In genomic region chr14:100313464-100314230, GRCh38 we compare ENCODE assay signal across 24 cellular contexts. TPM values are rescaled to one million over a fixed set of nuclear protein-coding genes. Genes with fewer than 3 reads are reported as not detected.
A peak's percentile ranks its signal among the peaks of the same experiment; 100 is the strongest.
DNase-seq lines count a peak whose midpoint lies in the region; ATAC-seq and TF ChIP-seq lines count a peak whose summit lies in the region.
"Had no signal": no experiment of that assay in that cellular context is flagged by ENCODE, and none has a peak within 500 bp of the region (broad histone marks: within the 10 kb centered on the region; RNA-seq: fewer than 3 reads in every experiment).

No MANE protein-coding gene starts in this region.

- intact Hi-C loops in mucosa of descending colon (cut with DNase I, micrococcal nuclease): no loop called here

- H3K27me3 Mint-ChIP-seq in endodermal cell (ENCODE audit: insufficient read depth): no peaks in the 10 kb centered on the region
- no peaks in the 10 kb centered on the region for H3K27me3 Mint-ChIP-seq in stimulated activated memory B cell treated with anti-CD40 and anti-IgM and Interleukin-4, amounts not matched to agents 10 μg/mL and 1 μg/mL and 100 μg/mL, for 72 hours
- H3K27me3 Mint-ChIP-seq: brain; progenitor cell of endocrine pancreas; stimulated activated naive CD8-positive, alpha-beta T cell treated with anti-CD3 and anti-CD28 coated beads, Interleukin-15, Interleukin-2, amounts not matched to agents 100 ng/mL and 50 ng/mL, for 24 hours had no signal

- peaks cover 10% of the 10 kb centered on the region for H3K4me1 ChIP-seq in endodermal cell (ENCODE audit: control insufficient read depth, insufficient read depth, low read length)
- peaks cover 13% of the 10 kb centered on the region for H3K4me1 ChIP-seq in mucosa of descending colon (ENCODE audit: low read depth)

- peak; percentile 36 for ATAC-seq in mucosa of descending colon
- ATAC-seq in stimulated activated memory B cell treated with anti-CD40 and anti-IgM and Interleukin-4, amounts not matched to agents 10 μg/mL and 1 μg/mL and 100 μg/mL, for 72 hours: no peak
- ATAC-seq: heart left ventricle, WTC11 had no signal

- peak overlapping the region; percentile 17 for H3K27ac Mint-ChIP-seq in endodermal cell
- peak overlapping the region; percentile 72 for H3K27ac Mint-ChIP-seq in stimulated activated memory B cell treated with anti-CD40 and anti-IgM and Interleukin-4, amounts not matched to agents 10 μg/mL and 1 μg/mL and 100 μg/mL, for 72 hours
- H3K27ac Mint-ChIP-seq: activated naive CD4-positive, alpha-beta T cell treated with anti-CD3 and anti-CD28 coated beads for 36 hours; stimulated activated naive CD8-positive, alpha-beta T cell treated with anti-CD3 and anti-CD28 coated beads, Interleukin-15, Interleukin-2, amounts not matched to agents 100 ng/mL and 50 ng/mL, for 24 hours; WTC11 had no signal

- DNase-seq in NCI-H524 (lab: John Stamatoyannopoulos, UW) (peak; percentile 36 to 78), NCI-H524 treated with DMSO at 0.1 percent for 48 hours (lab: John Stamatoyannopoulos, UW) (no peak), endodermal cell (no peak), mucosa of descending colon (no peak), SIG-M5 treated with dmso at 0.1 percent for 504 hours (lab: John Stamatoyannopoulos, UW; ENCODE audit: unreplicated experiment) (no peak), DMS 273 (lab: John Stamatoyannopoulos, UW; ENCODE audit: unreplicated experiment) (no peak)
- DNase-seq in activated naive CD4-positive, alpha-beta T cell (lab: John Stamatoyannopoulos, UW): no peak
- DNase-seq: activated CD4-positive, alpha-beta T cell treated with anti-CD3 and anti-CD28 coated beads, Interleukin-2, amount 50 U/mL, for 1 hour; activated naive CD4-positive, alpha-beta T cell treated with anti-CD3 and anti-CD28 coated beads for 36 hours; adrenal gland; GOT3; mammary epithelial cell; NCI-H2171; SW 1271; T-helper 9 cell had no signal

- no peak for TF ChIP-seq CTCF in endodermal cell (conservative IDR thresholded peaks at IDR 0.05)
- TF ChIP-seq CTCF in mucosa of descending colon (IDR thresholded peaks at IDR 0.05): no peak

- 95% methylated on average over 11 to 26 of the region's 26 CpGs for WGBS in endodermal cell (ENCODE audit: insufficient coverage in 1 of 2, insufficient read length in 1 of 2), 2 experiments

- H3K9ac ChIP-seq in endodermal cell (ENCODE audit: extremely low read depth, low read length, poor library complexity, severe bottlenecking): no peak overlapping the region

- no peak overlapping the region for H3K27ac ChIP-seq in endodermal cell (ENCODE audit: low read depth, low read length)
- H3K27ac ChIP-seq: adrenal gland, epithelial cell of prostate, heart left ventricle had no signal

- H3K36me3 ChIP-seq in endodermal cell (ENCODE audit: control insufficient read depth, insufficient read depth, low read length) (no peaks in the 10 kb centered on the region), mucosa of descending colon (ENCODE audit: low read depth) (no peaks in the 10 kb centered on the region)
- H3K36me3 ChIP-seq: adrenal gland, heart left ventricle had no signal

- H3K4me3 ChIP-seq in endodermal cell (ENCODE audit: low read length): no peak overlapping the region
- no peak overlapping the region for H3K4me3 ChIP-seq in mucosa of descending colon
- H3K4me3 ChIP-seq: adrenal gland, heart left ventricle had no signal

- peaks cover 23% of the 10 kb centered on the region for H3K4me1 Mint-ChIP-seq in endodermal cell
- H3K4me1 Mint-ChIP-seq in stimulated activated memory B cell treated with anti-CD40 and anti-IgM and Interleukin-4, amounts not matched to agents 10 μg/mL and 1 μg/mL and 100 μg/mL, for 72 hours: peaks cover 32% of the 10 kb centered on the region

- H3K36me3 Mint-ChIP-seq in endodermal cell (ENCODE audit: low read depth): no peaks in the 10 kb centered on the region
- H3K36me3 Mint-ChIP-seq in stimulated activated memory B cell treated with anti-CD40 and anti-IgM and Interleukin-4, amounts not matched to agents 10 μg/mL and 1 μg/mL and 100 μg/mL, for 72 hours: no peaks in the 10 kb centered on the region
- H3K36me3 Mint-ChIP-seq: brain, WTC11 had no signal

- H3K27me3 ChIP-seq in endodermal cell (ENCODE audit: control insufficient read depth, insufficient read depth, low read length, poor library complexity, severe bottlenecking): no peaks in the 10 kb centered on the region
- H3K27me3 ChIP-seq: adrenal gland, heart left ventricle had no signal

- no peaks in the 10 kb centered on the region for H3K9me3 Mint-ChIP-seq in endodermal cell
- H3K9me3 Mint-ChIP-seq in stimulated activated memory B cell treated with anti-CD40 and anti-IgM and Interleukin-4, amounts not matched to agents 10 μg/mL and 1 μg/mL and 100 μg/mL, for 72 hours: peaks cover 7% of the 10 kb centered on the region
- H3K9me3 Mint-ChIP-seq: activated naive CD4-positive, alpha-beta T cell treated with anti-CD3 and anti-CD28 coated beads for 36 hours; stimulated activated naive CD8-positive, alpha-beta T cell treated with anti-CD3 and anti-CD28 coated beads, Interleukin-15, Interleukin-2, amounts not matched to agents 100 ng/mL and 50 ng/mL, for 24 hours; WTC11 had no signal

- H3K4me3 Mint-ChIP-seq in endodermal cell: no peak overlapping the region
- H3K4me3 Mint-ChIP-seq in stimulated activated memory B cell treated with anti-CD40 and anti-IgM and Interleukin-4, amounts not matched to agents 10 μg/mL and 1 μg/mL and 100 μg/mL, for 72 hours: no peak overlapping the region
- H3K4me3 Mint-ChIP-seq: activated naive CD4-positive, alpha-beta T cell treated with anti-CD3 and anti-CD28 coated beads for 36 hours; brain; stimulated activated naive CD8-positive, alpha-beta T cell treated with anti-CD3 and anti-CD28 coated beads, Interleukin-15, Interleukin-2, amounts not matched to agents 100 ng/mL and 50 ng/mL, for 24 hours; WTC11 had no signal

- H3K9me3 ChIP-seq in endodermal cell (ENCODE audit: control insufficient read depth, low read length) (no peaks in the 10 kb centered on the region), mucosa of descending colon (no peaks in the 10 kb centered on the region)
- H3K9me3 ChIP-seq: adrenal gland, heart left ventricle had no signal

RNA-seq across cellular contexts. Expression of gene SLC25A29, which starts 7.4 kb away (rescaled TPM):
- 100 to 1,000 TPM; 234 to 263 TPM for total RNA-seq in endodermal cell
- polyA plus RNA-seq in endodermal cell (2013, experiment 1 of 2): 114 TPM
- 95.7 TPM for polyA plus RNA-seq in endodermal cell (2013, experiment 2 of 2)
- 10 to 100 TPM; 19.6 to 28.2 (median 28.1) TPM for total RNA-seq in mucosa of descending colon

RNA-seq across cellular contexts. Expression of gene SLC25A47, which starts 9.5 kb away (rescaled TPM):
- not detected for total RNA-seq in endodermal cell
- polyA plus RNA-seq in endodermal cell (2013, experiment 1 of 2): not detected
- polyA plus RNA-seq in endodermal cell (2013, experiment 2 of 2): not detected
- total RNA-seq in mucosa of descending colon: under 1 TPM in 1 of 3 donors, not detected in 2; 0.17 TPM
- total RNA-seq: activated naive CD4-positive, alpha-beta T cell treated with anti-CD3 and anti-CD28 coated beads for 36 hours; chondrocyte; heart left ventricle; kidney epithelial cell; mammary epithelial cell; progenitor cell of endocrine pancreas; WTC11 had no signal
- polyA plus RNA-seq: heart left ventricle, mammary epithelial cell had no signal

Comparison
In these comparisons a context has a peak if more than half of its experiments do, and no peak if none do; other contexts are left out.
1. DNase-seq: peak in NCI-H524 (2 of 2); none in NCI-H524 treated with DMSO at 0.1 percent for 48 hours (single experiment), endodermal cell (single experiment), mucosa of descending colon (0 of 3), activated naive CD4-positive, alpha-beta T cell (0 of 4), SIG-M5 treated with dmso at 0.1 percent for 504 hours (single experiment) and DMS 273 (single experiment).
2. RNA of gene SLC25A29, which starts 7.4 kb away (total RNA-seq): 234 to 263 TPM in endodermal cell; 19.6 to 28.2 TPM in mucosa of descending colon; every median in the first group is over 4 times any median in the second.